In genomic region chr12:127685476-127686234, GRCh38 we compare ENCODE assay signal across 27 cellular contexts.
"Had no signal": no experiment of that assay in that cellular context is flagged by ENCODE, and none has a peak within 500 bp of the region (broad histone marks: within the 10 kb centered on the region; RNA-seq: fewer than 3 reads in every experiment).

No MANE protein-coding gene starts in this region.

- H3K36me3 ChIP-seq: ascending aorta, cardiac muscle cell, esophagus squamous epithelium, heart right ventricle, ovary, vagina, WERI-Rb-1 had no signal

- H3K4me1 ChIP-seq: ascending aorta, esophagus squamous epithelium, heart right ventricle, vagina had no signal

- H3K27me3 ChIP-seq: ascending aorta, cardiac muscle cell, esophagus squamous epithelium, ovary, vagina had no signal

- H3K27me3 Mint-ChIP-seq: activated CD4-positive, alpha-beta memory T cell treated with anti-CD3 and anti-CD28 coated beads, Interleukin-2, amount 10 ng/mL, durations not matched to agents 7 days and 5 days; activated naive CD4-positive, alpha-beta T cell treated with anti-CD3 and anti-CD28 coated beads, Interleukin-2, amount 10 ng/mL, durations not matched to agents 7 days and 5 days; activated naive CD8-positive, alpha-beta T cell treated with anti-CD3 and anti-CD28 coated beads, Interleukin-2, amount 10 ng/mL, durations not matched to agents 7 days and 5 days; activated T-cell treated with anti-CD3 and anti-CD28 coated beads, Interleukin-2, amount 50 U/mL, for 24 hours had no signal

- ATAC-seq: activated CD4-positive, CD25-positive, alpha-beta regulatory T cell treated with anti-CD3 and anti-CD28 coated beads, Interleukin-2, amount 50 U/mL, for 24 hours; heart right ventricle; naive thymus-derived CD4-positive, alpha-beta T cell; stimulated activated naive CD8-positive, alpha-beta T cell treated with anti-CD3 and anti-CD28 coated beads, Interleukin-15, Interleukin-2, amounts not matched to agents 100 U/mL and 50 U/mL, for 24 hours had no signal

- H3K4me1 Mint-ChIP-seq: activated CD4-positive, alpha-beta memory T cell treated with anti-CD3 and anti-CD28 coated beads, Interleukin-2, amount 10 ng/mL, durations not matched to agents 7 days and 5 days; activated naive CD4-positive, alpha-beta T cell treated with anti-CD3 and anti-CD28 coated beads, Interleukin-2, amount 10 ng/mL, durations not matched to agents 7 days and 5 days; activated naive CD8-positive, alpha-beta T cell treated with anti-CD3 and anti-CD28 coated beads, Interleukin-2, amount 10 ng/mL, durations not matched to agents 7 days and 5 days; mesothelial cell of epicardium; naive thymus-derived CD4-positive, alpha-beta T cell had no signal

- H3K9me3 ChIP-seq: ascending aorta, esophagus squamous epithelium, ovary, vagina had no signal

- H3K9me3 Mint-ChIP-seq: activated CD4-positive, alpha-beta memory T cell treated with anti-CD3 and anti-CD28 coated beads, Interleukin-2, amount 10 ng/mL, durations not matched to agents 7 days and 5 days; activated naive CD8-positive, alpha-beta T cell treated with anti-CD3 and anti-CD28 coated beads, Interleukin-2, amount 10 ng/mL, durations not matched to agents 7 days and 5 days; activated T-cell treated with anti-CD3 and anti-CD28 coated beads, Interleukin-2, amount 50 U/mL, for 24 hours; mesothelial cell of epicardium; T-helper 1 cell treated with Interleukin-12 subunit alpha and Interleukin-12 subunit beta and Interleukin-4 antibody, amounts not matched to agents 30 μg/mL and 1 μg/mL, for 36 hours; type B pancreatic cell had no signal

- H3K4me3 ChIP-seq: ascending aorta, cardiac muscle cell, esophagus squamous epithelium, heart right ventricle, ovary, vagina had no signal

- DNase-seq: activated CD4-positive, alpha-beta memory T cell treated with anti-CD3 and anti-CD28 coated beads, Interleukin-2, amount 10 ng/mL, durations not matched to agents 7 days and 5 days; activated CD4-positive, alpha-beta T cell treated with anti-CD3 and anti-CD28 coated beads for 48 hours; activated CD8-positive, alpha-beta memory T cell treated with anti-CD3 and anti-CD28 coated beads, Interleukin-2, amount 50 U/mL, for 48 hours; activated gamma-delta T cell; activated naive CD4-positive, alpha-beta T cell treated with anti-CD3 and anti-CD28 coated beads, Interleukin-2, amount 10 ng/mL, durations not matched to agents 7 days and 5 days; activated naive CD8-positive, alpha-beta T cell treated with anti-CD3 and anti-CD28 coated beads, Interleukin-2, amount 10 ng/mL, durations not matched to agents 7 days and 5 days; activated T-cell treated with anti-CD3 and anti-CD28 coated beads, Interleukin-2, amount 50 U/mL, for 24 hours; esophagus squamous epithelium; foreskin melanocyte; heart right ventricle; naive thymus-derived CD4-positive, alpha-beta T cell; ovary; stimulated activated CD4-positive, alpha-beta T cell treated with anti-CD3 and anti-CD28 coated beads, Interleukin-4, amount 100 ng/mL, for 1 hour; stimulated activated naive CD8-positive, alpha-beta T cell treated with anti-CD3 and anti-CD28 coated beads, Interleukin-15, Interleukin-2, amounts not matched to agents 100 U/mL and 50 U/mL, for 24 hours; T-helper 9 cell; WERI-Rb-1 had no signal

- H3K27ac Mint-ChIP-seq: activated CD4-positive, alpha-beta memory T cell treated with anti-CD3 and anti-CD28 coated beads, Interleukin-2, amount 10 ng/mL, durations not matched to agents 7 days and 5 days; activated naive CD4-positive, alpha-beta T cell treated with anti-CD3 and anti-CD28 coated beads, Interleukin-2, amount 10 ng/mL, durations not matched to agents 7 days and 5 days; activated naive CD8-positive, alpha-beta T cell treated with anti-CD3 and anti-CD28 coated beads, Interleukin-2, amount 10 ng/mL, durations not matched to agents 7 days and 5 days; activated T-cell treated with anti-CD3 and anti-CD28 coated beads, Interleukin-2, amount 50 U/mL, for 24 hours; brain; mesothelial cell of epicardium; naive thymus-derived CD4-positive, alpha-beta T cell; progenitor cell of endocrine pancreas; T-helper 1 cell treated with Interleukin-12 subunit alpha and Interleukin-12 subunit beta and Interleukin-4 antibody, amounts not matched to agents 30 μg/mL and 1 μg/mL, for 36 hours; type B pancreatic cell had no signal

- H3K36me3 Mint-ChIP-seq: activated naive CD4-positive, alpha-beta T cell treated with anti-CD3 and anti-CD28 coated beads, Interleukin-2, amount 10 ng/mL, durations not matched to agents 7 days and 5 days; activated naive CD8-positive, alpha-beta T cell treated with anti-CD3 and anti-CD28 coated beads, Interleukin-2, amount 10 ng/mL, durations not matched to agents 7 days and 5 days; brain; mesothelial cell of epicardium; naive thymus-derived CD4-positive, alpha-beta T cell; type B pancreatic cell had no signal

- H3K27ac ChIP-seq: ascending aorta, cardiac muscle cell, epithelial cell of prostate, esophagus squamous epithelium, heart right ventricle, ovary, vagina, WERI-Rb-1 had no signal

- FAIRE-seq: TTC549 had no signal

- H3K4me3 Mint-ChIP-seq: activated CD4-positive, alpha-beta memory T cell treated with anti-CD3 and anti-CD28 coated beads, Interleukin-2, amount 10 ng/mL, durations not matched to agents 7 days and 5 days; activated naive CD4-positive, alpha-beta T cell treated with anti-CD3 and anti-CD28 coated beads, Interleukin-2, amount 10 ng/mL, durations not matched to agents 7 days and 5 days; activated naive CD8-positive, alpha-beta T cell treated with anti-CD3 and anti-CD28 coated beads, Interleukin-2, amount 10 ng/mL, durations not matched to agents 7 days and 5 days; activated T-cell treated with anti-CD3 and anti-CD28 coated beads, Interleukin-2, amount 50 U/mL, for 24 hours; brain; mesothelial cell of epicardium; naive thymus-derived CD4-positive, alpha-beta T cell; T-helper 1 cell treated with Interleukin-12 subunit alpha and Interleukin-12 subunit beta and Interleukin-4 antibody, amounts not matched to agents 30 μg/mL and 1 μg/mL, for 36 hours; type B pancreatic cell had no signal
